Comparison of ENCODE assay signal across 9 cellular contexts in the genomic region with DNA sequence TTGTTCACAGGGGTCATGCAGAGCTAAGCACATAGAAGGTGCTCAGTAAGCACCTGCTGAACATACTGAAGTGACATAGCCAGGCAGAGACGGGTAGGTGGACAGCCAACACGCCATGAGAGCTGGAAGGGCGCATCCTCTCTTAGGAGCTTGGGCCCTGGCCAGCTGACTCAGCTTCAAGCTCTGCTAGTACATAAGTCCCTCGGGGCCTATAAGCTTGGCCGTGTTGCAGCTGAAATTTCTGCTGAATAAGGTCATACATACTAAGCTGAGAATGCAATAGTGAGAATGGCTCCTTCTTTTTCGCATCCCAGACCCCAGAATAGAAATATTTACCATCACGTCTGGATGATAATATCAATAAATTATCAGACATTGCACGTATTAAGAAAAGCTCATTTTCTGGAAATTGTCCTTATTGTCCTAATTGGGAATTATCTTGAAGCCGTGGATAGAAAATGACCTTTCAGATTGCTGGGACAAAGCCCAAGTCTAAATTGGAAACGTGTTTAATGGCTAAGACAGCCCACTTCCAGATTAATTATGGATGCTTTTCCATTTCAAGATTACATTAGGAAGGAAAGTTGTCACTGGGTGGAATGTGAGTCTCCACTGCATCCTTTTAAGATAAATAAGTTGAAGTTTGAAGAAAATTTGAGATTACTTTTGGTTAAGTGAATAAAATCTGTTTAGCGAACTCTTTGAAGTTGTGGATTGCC.
DNase-seq lines count a peak whose midpoint lies in the region; TF ChIP-seq lines count a peak whose summit lies in the region.
"Had no signal": no experiment of that assay in that cellular context is flagged by ENCODE, and none has a peak within 500 bp of the region (broad histone marks: within the 10 kb centered on the region; RNA-seq: fewer than 3 reads in every experiment).

No MANE protein-coding gene starts in this region.

- H3K36me3 Mint-ChIP-seq in Caco-2 (ENCODE audit: insufficient read depth, unreplicated experiment): no peaks in the 10 kb centered on the region

- H3K9ac ChIP-seq in mesendoderm (ENCODE audit: low read length): no peak overlapping the region

- no peaks in the 10 kb centered on the region for H3K27me3 ChIP-seq in breast epithelium
- no peaks in the 10 kb centered on the region for H3K27me3 ChIP-seq in mesendoderm (ENCODE audit: insufficient read depth, low read length, poor library complexity)
- no peaks in the 10 kb centered on the region for H3K27me3 ChIP-seq in Caco-2 (replicated peaks; ENCODE audit: control insufficient read depth, insufficient read depth, low read length)

- TF ChIP-seq CTCF in LNCaP clone FGC (IDR thresholded peaks at IDR 0.05; ENCODE audit: control insufficient read depth, extremely low read depth, insufficient read depth): no peak
- TF ChIP-seq CTCF in breast epithelium (IDR thresholded peaks at IDR 0.05): no peak
- no peak for TF ChIP-seq CTCF in Caco-2 (IDR thresholded peaks at IDR 0.05; ENCODE audit: insufficient read depth in 1 of 2, low read depth in 1 of 2, low read length in 1 of 2, severe bottlenecking in 1 of 2, unreplicated experiment in 1 of 2)

- H3K79me2 ChIP-seq in mesendoderm (ENCODE audit: control insufficient read depth, insufficient read depth, low read length): no peaks in the 10 kb centered on the region

- no peak overlapping the region for H2BK15ac ChIP-seq in mesendoderm (replicated peaks; ENCODE audit: low read depth)

- no peak overlapping the region for H3K4me3 ChIP-seq in LNCaP clone FGC (ENCODE audit: low read depth, low read length)
- peak overlapping the region in 1 of 3 donors; percentile 28 for H3K4me3 ChIP-seq in breast epithelium
- no peak overlapping the region for H3K4me3 ChIP-seq in mesendoderm (ENCODE audit: low read length)
- H3K4me3 ChIP-seq in Caco-2 (ENCODE audit: low read depth, low read length): no peak overlapping the region

- H4K8ac ChIP-seq in mesendoderm (ENCODE audit: low read depth, low read length): no peak overlapping the region

- DNase-seq in AG20443 (ENCODE audit: low spot score) (peak; percentile 51), LNCaP clone FGC (ENCODE audit: low read depth) (peak; percentile 27), breast epithelium (ENCODE audit: low spot score in 2 of 2) (peak; percentile 53 to 63), mesendoderm (peak; percentile 65), NCI-H510A treated with DMSO at 0.1 percent for 48 hours (lab: John Stamatoyannopoulos, UW) (no peak), NCI-H524 treated with DMSO at 0.1 percent for 48 hours (lab: John Stamatoyannopoulos, UW) (no peak), Caco-2 (no peak), NCI-H187 (lab: John Stamatoyannopoulos, UW) (no peak)
- DNase-seq: activated CD4-positive, CD25-positive, alpha-beta regulatory T cell had no signal

- H3K27ac Mint-ChIP-seq in Caco-2 (ENCODE audit: unreplicated experiment): no peak overlapping the region

- intact Hi-C loops in breast epithelium (cut with DNase I; ENCODE audit: low total_unique reads): no loop called here
- intact Hi-C loops in Caco-2 (cut with micrococcal nuclease; ENCODE audit: unreplicated experiment): no loop called here

- no peaks in the 10 kb centered on the region for H3K9me3 Mint-ChIP-seq in Caco-2 (ENCODE audit: unreplicated experiment)

- WGBS in mesendoderm (ENCODE audit: extremely low coverage, insufficient coverage, low lambda C conversion rate): no CpG with 5 or more reads among the region's 11 CpGs

- no peak overlapping the region for H3K56ac ChIP-seq in mesendoderm (ENCODE audit: low read length)

- CTCF ChIA-PET in Caco-2 (lab: Charles Lee): no interaction called here

- H3K4me1 ChIP-seq in breast epithelium: no peaks in the 10 kb centered on the region
- H3K4me1 ChIP-seq in mesendoderm (ENCODE audit: control insufficient read depth, low read depth, low read length): peaks cover 5% of the 10 kb centered on the region
- peaks cover 17% of the 10 kb centered on the region for H3K4me1 ChIP-seq in Caco-2

- no peak overlapping the region for H3K4ac ChIP-seq in mesendoderm (ENCODE audit: low read depth, low read length)

- H3K79me1 ChIP-seq in mesendoderm (ENCODE audit: low read length): no peaks in the 10 kb centered on the region

- no TSS peak for BruUV-seq in Caco-2 (replicated peaks; lab: Mats Ljungman, UMichigan)

- H4K5ac ChIP-seq in mesendoderm (ENCODE audit: low read length): no peak overlapping the region

- H3K27ac ChIP-seq in breast epithelium (peak overlapping the region in 1 of 2 donors; percentile 28), mesendoderm (ENCODE audit: low read depth, low read length) (no peak overlapping the region)

- no peak overlapping the region for H3K4me2 ChIP-seq in mesendoderm (ENCODE audit: low read length)

- H3K36me3 ChIP-seq in breast epithelium (no peaks in the 10 kb centered on the region), mesendoderm (ENCODE audit: control insufficient read depth, insufficient read depth, low read length) (no peaks in the 10 kb centered on the region), Caco-2 (ENCODE audit: control insufficient read depth, insufficient read depth, low read length) (no peaks in the 10 kb centered on the region)

- H3K18ac ChIP-seq in mesendoderm (ENCODE audit: low read length): peak overlapping the region; percentile 65

- no peaks in the 10 kb centered on the region for H3K27me3 Mint-ChIP-seq in Caco-2 (ENCODE audit: insufficient read depth, unreplicated experiment)

- H2BK5ac ChIP-seq in mesendoderm (ENCODE audit: low read length): no peak overlapping the region

- TF ChIP-seq POLR2A in breast epithelium (IDR thresholded peaks at IDR 0.05): no peak

- no peak overlapping the region for H3K23ac ChIP-seq in mesendoderm (ENCODE audit: low read length)

- POLR2A ChIA-PET in Caco-2 (lab: Charles Lee): no interaction called here

- H3K9me3 ChIP-seq in breast epithelium (no peaks in the 10 kb centered on the region), Caco-2 (no peaks in the 10 kb centered on the region)

- H2BK120ac ChIP-seq in mesendoderm (ENCODE audit: low read depth, low read length): no peak overlapping the region

- H2AK5ac ChIP-seq in mesendoderm (ENCODE audit: low read length): no peak overlapping the region

- no peaks in the 10 kb centered on the region for H3K4me1 Mint-ChIP-seq in Caco-2 (ENCODE audit: low read depth, unreplicated experiment)

- H3K4me3 Mint-ChIP-seq in Caco-2 (ENCODE audit: unreplicated experiment): no peak overlapping the region

Comparison
In these comparisons a context has a peak if more than half of its experiments do, and no peak if none do; other contexts are left out.
1. DNase-seq: peak in AG20443 (single experiment), LNCaP clone FGC (single experiment), breast epithelium (2 of 2) and mesendoderm (single experiment); none in NCI-H510A treated with DMSO at 0.1 percent for 48 hours (single experiment), NCI-H524 treated with DMSO at 0.1 percent for 48 hours (single experiment), Caco-2 (0 of 2) and NCI-H187 (0 of 2).